In the genomic region with DNA sequence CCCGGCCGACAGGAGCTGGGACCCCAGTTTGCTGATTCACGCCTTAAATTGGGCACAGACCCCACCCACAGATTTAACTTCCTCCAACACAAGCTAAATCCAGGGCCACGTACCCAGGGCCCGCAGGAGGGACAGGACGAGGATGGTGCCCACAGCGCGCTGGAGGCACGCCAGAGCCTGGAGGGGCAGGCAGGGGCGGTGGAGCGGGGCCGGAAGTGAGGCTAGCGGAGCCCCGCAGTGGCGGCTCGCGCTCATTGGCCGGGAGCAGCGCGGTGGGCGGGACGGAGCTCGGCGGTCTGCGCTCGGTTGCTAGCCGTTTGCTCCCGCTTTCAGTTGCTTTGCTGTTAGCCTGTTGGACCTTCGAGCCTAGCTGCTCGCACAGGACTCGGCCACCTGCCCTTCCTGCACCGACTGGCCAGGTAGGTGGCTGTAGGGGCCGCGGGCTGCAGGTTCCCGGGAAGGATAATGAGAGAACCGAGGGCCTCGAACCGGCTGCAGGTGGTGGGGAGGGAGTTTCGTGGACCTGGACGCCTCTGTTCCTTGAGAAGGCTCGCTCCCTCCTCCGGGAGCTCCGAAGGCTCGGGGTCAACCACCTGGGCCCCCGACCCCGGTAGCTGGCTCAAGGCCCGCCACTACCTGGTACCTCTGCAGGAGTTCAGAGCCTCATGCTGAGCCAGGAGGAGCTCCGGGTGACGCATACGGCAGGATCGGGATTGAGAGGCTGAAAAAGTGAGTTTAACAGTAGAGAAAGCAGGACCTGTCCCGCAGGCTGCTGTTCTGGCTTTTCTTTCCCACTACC, we compare ENCODE assay signal across 8 cellular contexts. TPM values are rescaled to one million over a fixed set of nuclear protein-coding genes. Genes with fewer than 3 reads are reported as not detected.
DNase-seq lines count a peak whose midpoint lies in the region; ATAC-seq and TF ChIP-seq lines count a peak whose summit lies in the region.

A gene (plus strand): TSS at position 332 of the 799 bp plus-strand sequence. CDS start 8,212 bp downstream, outside the sequence.

- TF ChIP-seq POLR2A in GM18951 (IDR thresholded peaks at IDR 0.05; ENCODE audit: extremely low read depth, insufficient read depth, insufficient read length) = peak; percentile 97

- in situ Hi-C loops in GM18951 (cut with MboI; ENCODE audit: low sequenced_read_pairs, unreplicated experiment) = no loop called here

- H3K4me3 ChIP-seq in AG09309 (ENCODE audit: control insufficient read depth, low read depth, low read length) (peak within 1 kb of the TSS; percentile 93), kidney epithelial cell (ENCODE audit: low read depth, low read length) (peak within 1 kb of the TSS; percentile 82)

- no peaks in the 10 kb centered on the region for H3K27me3 ChIP-seq in kidney epithelial cell (ENCODE audit: control insufficient read depth, insufficient read depth, low read length)

- TF ChIP-seq CTCF in AG09309 (IDR thresholded peaks at IDR 0.05; ENCODE audit: control insufficient read depth, insufficient read depth, low read depth, low read length, missing control alignments) (no peak), kidney epithelial cell (IDR thresholded peaks at IDR 0.05; ENCODE audit: insufficient read depth, low read length, poor library complexity, severe bottlenecking) (no peak)

- H3K36me3 ChIP-seq in kidney epithelial cell (ENCODE audit: control insufficient read depth, insufficient read depth, low read length) = no peaks in the 10 kb centered on the region

- peak; percentile 88 for ATAC-seq in HG03196 (IDR thresholded peaks at IDR 0.05; ENCODE audit: unreplicated experiment)

- DNase-seq in AG09309 (ENCODE audit: low read depth) = peak; percentile 18
- DNase-seq in NCI-H510A treated with DMSO at 0.1 percent for 48 hours (lab: John Stamatoyannopoulos, UW) = peak; percentile 83
- peak; percentile 82 for DNase-seq in activated CD4-positive, alpha-beta T cell treated with anti-CD3 and anti-CD28 coated beads for 1 hour
- peak; percentile 71 to 81 for DNase-seq in cerebellar nuclear complex (lab: John Stamatoyannopoulos, UW)
- peak; percentile 47 for DNase-seq in kidney epithelial cell (ENCODE audit: low read depth)
- DNase-seq in stimulated activated CD4-positive, alpha-beta T cell treated with anti-CD3 and anti-CD28 coated beads, Interleukin-15, amount 100 ng/mL, for 24 hours = peak; percentile 96

RNA-seq across cellular contexts. Expression of the gene that starts here (rescaled TPM):
- total RNA-seq in kidney epithelial cell = 10.3 and 13.3 TPM in 2 replicates

Comparison
In these comparisons a context has a peak if more than half of its experiments do, and no peak if none do; other contexts are left out.
1. Peak in every context shown above with its lines: DNase-seq, ATAC-seq and H3K4me3 ChIP-seq.
2. DNase-seq: peak in every context shown above with its lines; median percentile 96 in stimulated activated CD4-positive, alpha-beta T cell treated with anti-CD3 and anti-CD28 coated beads, Interleukin-15, amount 100 ng/mL, for 24 hours; 83 in NCI-H510A treated with DMSO at 0.1 percent for 48 hours; 82 in activated CD4-positive, alpha-beta T cell treated with anti-CD3 and anti-CD28 coated beads for 1 hour; 76 in cerebellar nuclear complex; 47 in kidney epithelial cell; 18 in AG09309.